6 cellular contexts compared by ENCODE assay signal in genomic region chr15:50821476-50821875, GRCh38.
"Had no signal": no experiment of that assay in that cellular context is flagged by ENCODE, and none has a peak within 500 bp of the region (broad histone marks: within the 10 kb centered on the region; RNA-seq: fewer than 3 reads in every experiment).

No MANE protein-coding gene starts in this region.

- H3K4me1 Mint-ChIP-seq: IgD-negative memory B cell had no signal

- H3K27ac Mint-ChIP-seq: IgD-negative memory B cell had no signal

- H3K4me3 Mint-ChIP-seq: IgD-negative memory B cell had no signal

- H3K27ac ChIP-seq: HL-60 had no signal

- H3K9me3 Mint-ChIP-seq: IgD-negative memory B cell had no signal

- DNase-seq: IMR-90, KBM-7 had no signal

- FAIRE-seq: HepG2, HTR-8/SVneo had no signal

- ATAC-seq: HepG2 had no signal
